Comparison of ENCODE assay signal across 2 cellular contexts in the genomic region with DNA sequence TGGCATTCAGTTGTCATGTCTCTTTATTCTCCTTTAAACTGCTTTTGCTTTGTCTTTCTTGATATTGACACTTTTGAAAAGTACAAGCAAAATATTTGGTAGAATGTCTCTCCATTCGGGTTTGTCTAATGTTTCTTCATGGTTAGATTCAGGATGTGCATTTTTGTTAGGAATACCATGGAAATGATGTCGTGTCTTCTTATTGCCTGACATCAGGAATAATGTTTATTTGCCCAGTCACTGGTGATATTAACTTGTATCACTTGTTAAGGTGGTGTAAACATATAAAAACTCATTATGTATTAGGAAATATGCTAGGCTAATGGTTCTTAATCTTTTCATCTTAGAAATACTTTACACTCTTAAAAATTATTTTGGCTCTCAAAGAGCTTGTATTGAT.
TF ChIP-seq lines count a peak whose summit lies in the region.

No MANE protein-coding gene starts in this region.

TF ChIP-seq in SK-N-SH, 30 proteins besides CTCF, POLR2A, EP300 and RAD21 (continued from another document):
- TF ChIP-seq MEF2A (IDR thresholded peaks at IDR 0.05; ENCODE audit: borderline replicate concordance, low read depth) (no peak), CHD2 (IDR thresholded peaks at IDR 0.05; ENCODE audit: low read length, partially characterized antibody) (no peak), YY1 (IDR thresholded peaks at IDR 0.05; ENCODE audit: low read depth) (no peak), MXI1 (IDR thresholded peaks at IDR 0.05; ENCODE audit: low read depth, low read length) (no peak), NRF1 (IDR thresholded peaks at IDR 0.05; ENCODE audit: low read depth, low read length) (no peak), TEAD4 (IDR thresholded peaks at IDR 0.05; ENCODE audit: borderline replicate concordance, insufficient read depth) (no peak)
- TF ChIP-seq, protein P1, sequence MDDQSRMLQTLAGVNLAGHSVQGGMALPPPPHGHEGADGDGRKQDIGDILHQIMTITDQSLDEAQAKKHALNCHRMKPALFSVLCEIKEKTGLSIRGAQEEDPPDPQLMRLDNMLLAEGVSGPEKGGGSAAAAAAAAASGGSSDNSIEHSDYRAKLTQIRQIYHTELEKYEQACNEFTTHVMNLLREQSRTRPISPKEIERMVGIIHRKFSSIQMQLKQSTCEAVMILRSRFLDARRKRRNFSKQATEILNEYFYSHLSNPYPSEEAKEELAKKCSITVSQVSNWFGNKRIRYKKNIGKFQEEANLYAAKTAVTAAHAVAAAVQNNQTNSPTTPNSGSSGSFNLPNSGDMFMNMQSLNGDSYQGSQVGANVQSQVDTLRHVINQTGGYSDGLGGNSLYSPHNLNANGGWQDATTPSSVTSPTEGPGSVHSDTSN (IDR thresholded peaks at IDR 0.05), result no peak
- TF ChIP-seq, protein P2, sequence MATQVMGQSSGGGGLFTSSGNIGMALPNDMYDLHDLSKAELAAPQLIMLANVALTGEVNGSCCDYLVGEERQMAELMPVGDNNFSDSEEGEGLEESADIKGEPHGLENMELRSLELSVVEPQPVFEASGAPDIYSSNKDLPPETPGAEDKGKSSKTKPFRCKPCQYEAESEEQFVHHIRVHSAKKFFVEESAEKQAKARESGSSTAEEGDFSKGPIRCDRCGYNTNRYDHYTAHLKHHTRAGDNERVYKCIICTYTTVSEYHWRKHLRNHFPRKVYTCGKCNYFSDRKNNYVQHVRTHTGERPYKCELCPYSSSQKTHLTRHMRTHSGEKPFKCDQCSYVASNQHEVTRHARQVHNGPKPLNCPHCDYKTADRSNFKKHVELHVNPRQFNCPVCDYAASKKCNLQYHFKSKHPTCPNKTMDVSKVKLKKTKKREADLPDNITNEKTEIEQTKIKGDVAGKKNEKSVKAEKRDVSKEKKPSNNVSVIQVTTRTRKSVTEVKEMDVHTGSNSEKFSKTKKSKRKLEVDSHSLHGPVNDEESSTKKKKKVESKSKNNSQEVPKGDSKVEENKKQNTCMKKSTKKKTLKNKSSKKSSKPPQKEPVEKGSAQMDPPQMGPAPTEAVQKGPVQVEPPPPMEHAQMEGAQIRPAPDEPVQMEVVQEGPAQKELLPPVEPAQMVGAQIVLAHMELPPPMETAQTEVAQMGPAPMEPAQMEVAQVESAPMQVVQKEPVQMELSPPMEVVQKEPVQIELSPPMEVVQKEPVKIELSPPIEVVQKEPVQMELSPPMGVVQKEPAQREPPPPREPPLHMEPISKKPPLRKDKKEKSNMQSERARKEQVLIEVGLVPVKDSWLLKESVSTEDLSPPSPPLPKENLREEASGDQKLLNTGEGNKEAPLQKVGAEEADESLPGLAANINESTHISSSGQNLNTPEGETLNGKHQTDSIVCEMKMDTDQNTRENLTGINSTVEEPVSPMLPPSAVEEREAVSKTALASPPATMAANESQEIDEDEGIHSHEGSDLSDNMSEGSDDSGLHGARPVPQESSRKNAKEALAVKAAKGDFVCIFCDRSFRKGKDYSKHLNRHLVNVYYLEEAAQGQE (IDR thresholded peaks at IDR 0.05; ENCODE audit: low read depth, low read length), result no peak

TF ChIP-seq in SK-N-SH treated with all-trans-retinoic acid at 6 μM for 48 hours, 23 proteins besides CTCF, POLR2A, EP300 and RAD21 (continued from another document):
- TF ChIP-seq, protein P3, sequence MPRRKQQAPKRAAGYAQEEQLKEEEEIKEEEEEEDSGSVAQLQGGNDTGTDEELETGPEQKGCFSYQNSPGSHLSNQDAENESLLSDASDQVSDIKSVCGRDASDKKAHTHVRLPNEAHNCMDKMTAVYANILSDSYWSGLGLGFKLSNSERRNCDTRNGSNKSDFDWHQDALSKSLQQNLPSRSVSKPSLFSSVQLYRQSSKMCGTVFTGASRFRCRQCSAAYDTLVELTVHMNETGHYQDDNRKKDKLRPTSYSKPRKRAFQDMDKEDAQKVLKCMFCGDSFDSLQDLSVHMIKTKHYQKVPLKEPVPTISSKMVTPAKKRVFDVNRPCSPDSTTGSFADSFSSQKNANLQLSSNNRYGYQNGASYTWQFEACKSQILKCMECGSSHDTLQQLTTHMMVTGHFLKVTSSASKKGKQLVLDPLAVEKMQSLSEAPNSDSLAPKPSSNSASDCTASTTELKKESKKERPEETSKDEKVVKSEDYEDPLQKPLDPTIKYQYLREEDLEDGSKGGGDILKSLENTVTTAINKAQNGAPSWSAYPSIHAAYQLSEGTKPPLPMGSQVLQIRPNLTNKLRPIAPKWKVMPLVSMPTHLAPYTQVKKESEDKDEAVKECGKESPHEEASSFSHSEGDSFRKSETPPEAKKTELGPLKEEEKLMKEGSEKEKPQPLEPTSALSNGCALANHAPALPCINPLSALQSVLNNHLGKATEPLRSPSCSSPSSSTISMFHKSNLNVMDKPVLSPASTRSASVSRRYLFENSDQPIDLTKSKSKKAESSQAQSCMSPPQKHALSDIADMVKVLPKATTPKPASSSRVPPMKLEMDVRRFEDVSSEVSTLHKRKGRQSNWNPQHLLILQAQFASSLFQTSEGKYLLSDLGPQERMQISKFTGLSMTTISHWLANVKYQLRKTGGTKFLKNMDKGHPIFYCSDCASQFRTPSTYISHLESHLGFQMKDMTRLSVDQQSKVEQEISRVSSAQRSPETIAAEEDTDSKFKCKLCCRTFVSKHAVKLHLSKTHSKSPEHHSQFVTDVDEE (CRISPR knock-in tag; IDR thresholded peaks at IDR 0.05), result no peak
- TF ChIP-seq ISL1 (CRISPR knock-in tag; IDR thresholded peaks at IDR 0.05) (no peak), RARB (CRISPR knock-in tag; IDR thresholded peaks at IDR 0.05) (no peak), ZNF8 (CRISPR knock-in tag; IDR thresholded peaks at IDR 0.05) (no peak), TOX (CRISPR knock-in tag; IDR thresholded peaks at IDR 0.05; ENCODE audit: borderline replicate concordance) (no peak), ZC3H10 (CRISPR knock-in tag; IDR thresholded peaks at IDR 0.05) (no peak), SNAI2 (CRISPR knock-in tag; IDR thresholded peaks at IDR 0.05) (no peak), ZFP30 (CRISPR knock-in tag; IDR thresholded peaks at IDR 0.05) (no peak), GLIS3 (CRISPR knock-in tag; IDR thresholded peaks at IDR 0.05) (no peak), BACH2 (CRISPR knock-in tag; IDR thresholded peaks at IDR 0.05; ENCODE audit: borderline replicate concordance) (no peak), TCF4 (CRISPR knock-in tag; IDR thresholded peaks at IDR 0.05; ENCODE audit: borderline replicate concordance) (no peak), PPARA (CRISPR knock-in tag; IDR thresholded peaks at IDR 0.05; ENCODE audit: borderline replicate concordance) (no peak), ZNF70 (CRISPR knock-in tag; IDR thresholded peaks at IDR 0.05) (no peak), ZFP3 (CRISPR knock-in tag; IDR thresholded peaks at IDR 0.05) (no peak), ARNTL (CRISPR knock-in tag; IDR thresholded peaks at IDR 0.05; ENCODE audit: borderline replicate concordance, low read depth) (no peak), CSDC2 (CRISPR knock-in tag; IDR thresholded peaks at IDR 0.05) (no peak)
- TF ChIP-seq, protein P4, sequence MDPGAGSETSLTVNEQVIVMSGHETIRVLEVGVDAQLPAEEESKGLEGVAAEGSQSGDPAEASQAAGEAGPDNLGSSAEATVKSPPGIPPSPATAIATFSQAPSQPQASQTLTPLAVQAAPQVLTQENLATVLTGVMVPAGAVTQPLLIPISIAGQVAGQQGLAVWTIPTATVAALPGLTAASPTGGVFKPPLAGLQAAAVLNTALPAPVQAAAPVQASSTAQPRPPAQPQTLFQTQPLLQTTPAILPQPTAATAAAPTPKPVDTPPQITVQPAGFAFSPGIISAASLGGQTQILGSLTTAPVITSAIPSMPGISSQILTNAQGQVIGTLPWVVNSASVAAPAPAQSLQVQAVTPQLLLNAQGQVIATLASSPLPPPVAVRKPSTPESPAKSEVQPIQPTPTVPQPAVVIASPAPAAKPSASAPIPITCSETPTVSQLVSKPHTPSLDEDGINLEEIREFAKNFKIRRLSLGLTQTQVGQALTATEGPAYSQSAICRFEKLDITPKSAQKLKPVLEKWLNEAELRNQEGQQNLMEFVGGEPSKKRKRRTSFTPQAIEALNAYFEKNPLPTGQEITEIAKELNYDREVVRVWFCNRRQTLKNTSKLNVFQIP (CRISPR knock-in tag; IDR thresholded peaks at IDR 0.05; ENCODE audit: borderline replicate concordance, low read depth), result no peak
- TF ChIP-seq, protein P5, sequence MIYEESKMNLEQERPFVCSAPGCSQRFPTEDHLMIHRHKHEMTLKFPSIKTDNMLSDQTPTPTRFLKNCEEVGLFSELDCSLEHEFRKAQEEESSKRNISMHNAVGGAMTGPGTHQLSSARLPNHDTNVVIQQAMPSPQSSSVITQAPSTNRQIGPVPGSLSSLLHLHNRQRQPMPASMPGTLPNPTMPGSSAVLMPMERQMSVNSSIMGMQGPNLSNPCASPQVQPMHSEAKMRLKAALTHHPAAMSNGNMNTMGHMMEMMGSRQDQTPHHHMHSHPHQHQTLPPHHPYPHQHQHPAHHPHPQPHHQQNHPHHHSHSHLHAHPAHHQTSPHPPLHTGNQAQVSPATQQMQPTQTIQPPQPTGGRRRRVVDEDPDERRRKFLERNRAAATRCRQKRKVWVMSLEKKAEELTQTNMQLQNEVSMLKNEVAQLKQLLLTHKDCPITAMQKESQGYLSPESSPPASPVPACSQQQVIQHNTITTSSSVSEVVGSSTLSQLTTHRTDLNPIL (CRISPR knock-in tag; IDR thresholded peaks at IDR 0.05; ENCODE audit: low read depth), result no peak
